ENCODE assay signal across 10 cellular contexts in the genomic region with DNA sequence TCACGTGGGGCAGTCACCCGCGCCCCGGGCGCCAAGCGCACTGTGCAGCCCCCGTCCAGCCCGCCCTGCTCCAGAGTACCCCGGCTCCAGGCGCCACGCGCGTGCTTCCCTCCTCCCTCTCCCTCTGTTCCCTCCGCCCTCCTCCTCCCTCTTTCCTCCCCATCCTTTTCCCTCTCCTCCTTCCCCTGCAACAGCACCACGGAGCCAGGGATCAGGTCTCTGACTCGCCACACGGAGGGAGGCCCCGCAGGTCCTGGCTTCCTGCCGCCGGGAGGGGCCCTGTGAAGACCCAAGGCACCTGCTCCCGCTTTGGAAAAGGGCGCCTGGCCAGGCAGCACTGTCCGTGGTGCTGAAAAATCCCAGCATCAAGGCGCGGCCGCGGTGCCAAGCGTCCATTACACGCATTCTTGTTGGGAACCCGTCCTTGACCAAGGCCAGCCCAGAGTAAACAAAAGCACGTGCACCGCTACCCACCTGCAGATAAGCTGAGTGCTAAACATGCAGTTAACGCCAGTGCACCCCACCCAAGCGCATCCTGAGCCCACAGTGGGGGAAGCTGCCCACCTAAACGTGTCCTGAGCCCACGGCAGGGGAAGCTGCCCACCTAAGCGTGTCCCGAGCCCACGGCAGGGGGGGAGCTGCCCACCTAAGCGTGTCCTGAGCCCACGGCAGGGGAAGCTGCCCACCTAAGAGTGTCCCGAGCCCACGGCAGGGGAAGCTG.
DNase-seq lines count a peak whose midpoint lies in the region; ATAC-seq and TF ChIP-seq lines count a peak whose summit lies in the region.
"Had no signal": no experiment of that assay in that cellular context is flagged by ENCODE, and none has a peak within 500 bp of the region (broad histone marks: within the 10 kb centered on the region; RNA-seq: fewer than 3 reads in every experiment).

No MANE protein-coding gene starts in this region.

- peak; percentile 3 for DNase-seq in COLO829 (ENCODE audit: low spot score)
- peak; percentile 65 for DNase-seq in HEK293T (ENCODE audit: extremely low spot score)
- DNase-seq in activated CD4-positive, alpha-beta T cell treated with anti-CD3 and anti-CD28 coated beads, Interleukin-2, amount 50 U/mL, for 48 hours: peak; percentile 17 to 23
- peak; percentile 16 for DNase-seq in iris pigment epithelial cell (ENCODE audit: low read depth)
- no peak for DNase-seq in NCI-H2107 treated with DMSO at 0.1 percent for 48 hours (lab: John Stamatoyannopoulos, UW; ENCODE audit: unreplicated experiment)
- no peak for DNase-seq in EL
- DNase-seq: MV-4-11; stimulated activated naive CD4-positive, alpha-beta T cell treated with Interleukin-2 at 50 U/mL for 16 hours had no signal

- CTCF ChIA-PET in HEK293T (lab: Yijun Ruan, JAX): no interaction called here

- POLR2A ChIA-PET in HEK293T (lab: Yijun Ruan, JAX): no interaction called here

- ATAC-seq in HG03196 (IDR thresholded peaks at IDR 0.05; ENCODE audit: unreplicated experiment): no peak
- no peak for ATAC-seq in GM19395 (IDR thresholded peaks at IDR 0.05; ENCODE audit: unreplicated experiment)

TF ChIP-seq in HEK293T, 16 proteins besides CTCF, POLR2A, EP300 and RAD21:
- TF ChIP-seq SP1 (IDR thresholded peaks at IDR 0.05) (no peak), FOXM1 (IDR thresholded peaks at IDR 0.05; ENCODE audit: borderline replicate concordance) (no peak), L3MBTL2 (conservative IDR thresholded peaks at IDR 0.05) (no peak), ELF4 (IDR thresholded peaks at IDR 0.05) (no peak), CTBP1 (IDR thresholded peaks at IDR 0.05; ENCODE audit: borderline replicate concordance) (no peak), FOXK2 (IDR thresholded peaks at IDR 0.05) (no peak), ZNF384 (IDR thresholded peaks at IDR 0.05) (no peak)
TF ChIP-seq in HEK293T: peak in this region for 0.

Comparison
In these comparisons a context has a peak if more than half of its experiments do, and no peak if none do; other contexts are left out.
1. DNase-seq: peak in COLO829 (single experiment), HEK293T (single experiment), activated CD4-positive, alpha-beta T cell treated with anti-CD3 and anti-CD28 coated beads, Interleukin-2, amount 50 U/mL, for 48 hours (2 of 2) and iris pigment epithelial cell (single experiment); none in NCI-H2107 treated with DMSO at 0.1 percent for 48 hours (single experiment) and EL (single experiment).